In genomic region chr1:30525631-30525979, GRCh38 we compare ENCODE assay signal across 25 cellular contexts.
DNase-seq lines count a peak whose midpoint lies in the region; ATAC-seq and TF ChIP-seq lines count a peak whose summit lies in the region.
"Had no signal": no experiment of that assay in that cellular context is flagged by ENCODE, and none has a peak within 500 bp of the region (broad histone marks: within the 10 kb centered on the region; RNA-seq: fewer than 3 reads in every experiment).

No MANE protein-coding gene starts in this region.

- no peak overlapping the region for H3K4me3 Mint-ChIP-seq in natural killer cell treated with Interleukin-12 subunit alpha and Interleukin-12 subunit beta and Interleukin-15 and Interleukin-18, amount 100 ng/mL, for 72 hours
- H3K4me3 Mint-ChIP-seq in natural killer cell (no peak overlapping the region), osteocyte (ENCODE audit: unreplicated experiment) (no peak overlapping the region)
- H3K4me3 Mint-ChIP-seq: activated CD4-positive, alpha-beta T cell treated with anti-CD3 and anti-CD28 coated beads for 36 hours; activated CD8-positive, alpha-beta T cell treated with anti-CD3 and anti-CD28 coated beads, Interleukin-2, amount 10 ng/mL, durations not matched to agents 7 days and 5 days; activated T-cell treated with anti-CD3 and anti-CD28 coated beads, Interleukin-2, amount 50 U/mL, for 24 hours; brain; stimulated activated memory B cell treated with anti-CD40 and anti-IgM and Interleukin-4, amounts not matched to agents 10 μg/mL and 1 μg/mL and 100 μg/mL, for 72 hours had no signal

- no peak overlapping the region for H3K4me3 ChIP-seq in brain microvascular endothelial cell (ENCODE audit: low read depth, low read length)
- H3K4me3 ChIP-seq: K562, upper lobe of right lung had no signal

- no peaks in the 10 kb centered on the region for H3K4me1 Mint-ChIP-seq in natural killer cell treated with Interleukin-12 subunit alpha and Interleukin-12 subunit beta and Interleukin-15 and Interleukin-18, amount 100 ng/mL, for 72 hours (ENCODE audit: low read depth in 2 of 2)
- no peaks in the 10 kb centered on the region for H3K4me1 Mint-ChIP-seq in natural killer cell
- H3K4me1 Mint-ChIP-seq in osteocyte (ENCODE audit: unreplicated experiment) = no peaks in the 10 kb centered on the region
- H3K4me1 Mint-ChIP-seq: activated CD4-positive, alpha-beta T cell treated with anti-CD3 and anti-CD28 coated beads for 36 hours; stimulated activated memory B cell treated with anti-CD40 and anti-IgM and Interleukin-4, amounts not matched to agents 10 μg/mL and 1 μg/mL and 100 μg/mL, for 72 hours had no signal

- in situ Hi-C loops in brain microvascular endothelial cell (cut with HindIII; ENCODE audit: low pct_ligation_motif_present, low sequenced_read_pairs) = no loop called here

- DNase-seq in natural killer cell treated with Interleukin-12 subunit alpha and Interleukin-12 subunit beta and Interleukin-15 and Interleukin-18, amount 100 ng/mL, for 72 hours (ENCODE audit: low spot score) = peak; percentile 39
- DNase-seq in natural killer cell (no peak), brain microvascular endothelial cell (no peak), osteocyte (ENCODE audit: extremely low spot score, unreplicated experiment) (peak; percentile 68), NCI-H82 (lab: John Stamatoyannopoulos, UW) (no peak), NCI-H1930 (lab: John Stamatoyannopoulos, UW) (no peak)
- no peak for DNase-seq in stimulated activated CD4-positive, alpha-beta T cell treated with anti-CD3 and anti-CD28 coated beads, Interleukin-15, amount 100 ng/mL, for 24 hours
- DNase-seq: activated CD4-positive, alpha-beta T cell treated with anti-CD3 and anti-CD28 coated beads for 36 hours; activated CD8-positive, alpha-beta T cell treated with anti-CD3 and anti-CD28 coated beads, Interleukin-2, amount 10 ng/mL, durations not matched to agents 7 days and 5 days; activated naive CD4-positive, alpha-beta T cell treated with Interleukin-2 at 50 U/mL for 16 hours; activated T-cell treated with anti-CD3 and anti-CD28 coated beads, Interleukin-2, amount 50 U/mL, for 24 hours; Caco-2; GF-D8; glutamatergic neuron; H7; NCI-H1105 treated with DMSO at 0.1 percent for 48 hours; stimulated activated CD4-positive, alpha-beta T cell treated with anti-CD3 and anti-CD28 coated beads, Interleukin-4, amount 100 ng/mL, for 4 hours; T-helper 2 cell had no signal

- H3K27ac ChIP-seq in brain microvascular endothelial cell = peak overlapping the region; percentile 14
- H3K27ac ChIP-seq: C4-2B, upper lobe of right lung had no signal

- no peak overlapping the region for H3K27ac Mint-ChIP-seq in natural killer cell treated with Interleukin-12 subunit alpha and Interleukin-12 subunit beta and Interleukin-15 and Interleukin-18, amount 100 ng/mL, for 72 hours
- no peak overlapping the region for H3K27ac Mint-ChIP-seq in natural killer cell
- H3K27ac Mint-ChIP-seq in osteocyte (ENCODE audit: unreplicated experiment) = no peak overlapping the region
- H3K27ac Mint-ChIP-seq: activated CD4-positive, alpha-beta T cell treated with anti-CD3 and anti-CD28 coated beads for 36 hours; activated CD8-positive, alpha-beta T cell treated with anti-CD3 and anti-CD28 coated beads, Interleukin-2, amount 10 ng/mL, durations not matched to agents 7 days and 5 days; activated T-cell treated with anti-CD3 and anti-CD28 coated beads, Interleukin-2, amount 50 U/mL, for 24 hours; stimulated activated memory B cell treated with anti-CD40 and anti-IgM and Interleukin-4, amounts not matched to agents 10 μg/mL and 1 μg/mL and 100 μg/mL, for 72 hours had no signal

- H3K36me3 ChIP-seq in brain microvascular endothelial cell (replicated peaks) = no peaks in the 10 kb centered on the region
- H3K36me3 ChIP-seq: upper lobe of right lung had no signal

- no peaks in the 10 kb centered on the region for H3K27me3 ChIP-seq in brain microvascular endothelial cell (replicated peaks)
- H3K27me3 ChIP-seq: upper lobe of right lung had no signal

- intact Hi-C loops in natural killer cell (cut with micrococcal nuclease) = no loop called here

- H3K27me3 Mint-ChIP-seq in natural killer cell treated with Interleukin-12 subunit alpha and Interleukin-12 subunit beta and Interleukin-15 and Interleukin-18, amount 100 ng/mL, for 72 hours = peaks cover 24 to 32% of the 10 kb centered on the region in 2 donors
- peaks cover 15 to 17% of the 10 kb centered on the region in 2 donors for H3K27me3 Mint-ChIP-seq in natural killer cell (ENCODE audit: low read depth in 2 of 2)
- H3K27me3 Mint-ChIP-seq in osteocyte (ENCODE audit: unreplicated experiment) = no peaks in the 10 kb centered on the region

- H3K9me3 Mint-ChIP-seq in natural killer cell treated with Interleukin-12 subunit alpha and Interleukin-12 subunit beta and Interleukin-15 and Interleukin-18, amount 100 ng/mL, for 72 hours = no peaks in the 10 kb centered on the region
- H3K9me3 Mint-ChIP-seq in natural killer cell (no peaks in the 10 kb centered on the region), osteocyte (ENCODE audit: unreplicated experiment) (no peaks in the 10 kb centered on the region)
- H3K9me3 Mint-ChIP-seq: activated T-cell treated with anti-CD3 and anti-CD28 coated beads, Interleukin-2, amount 50 U/mL, for 24 hours had no signal

- no peak for ATAC-seq in natural killer cell treated with Interleukin-12 subunit alpha and Interleukin-12 subunit beta and Interleukin-15 and Interleukin-18, amount 100 ng/mL, for 72 hours
- ATAC-seq in natural killer cell = no peak
- ATAC-seq in HG02938 (IDR thresholded peaks at IDR 0.05; ENCODE audit: unreplicated experiment) = no peak
- ATAC-seq: activated CD4-positive, alpha-beta T cell treated with anti-CD3 and anti-CD28 coated beads for 36 hours; activated CD8-positive, alpha-beta T cell treated with anti-CD3 and anti-CD28 coated beads, Interleukin-2, amount 10 ng/mL, durations not matched to agents 7 days and 5 days; SK-N-SH treated with all-trans-retinoic acid at 6 μM for 48 hours; stimulated activated memory B cell treated with anti-CD40 and anti-IgM and Interleukin-4, amounts not matched to agents 10 μg/mL and 1 μg/mL and 100 μg/mL, for 72 hours had no signal

- TF ChIP-seq CTCF in natural killer cell (IDR thresholded peaks at IDR 0.05) (no peak), brain microvascular endothelial cell (IDR thresholded peaks at IDR 0.05; ENCODE audit: low read depth, low read length, missing control alignments) (no peak), osteocyte (IDR thresholded peaks at IDR 0.05) (no peak)

- H3K36me3 Mint-ChIP-seq in natural killer cell treated with Interleukin-12 subunit alpha and Interleukin-12 subunit beta and Interleukin-15 and Interleukin-18, amount 100 ng/mL, for 72 hours = no peaks in the 10 kb centered on the region
- no peaks in the 10 kb centered on the region for H3K36me3 Mint-ChIP-seq in natural killer cell
- no peaks in the 10 kb centered on the region for H3K36me3 Mint-ChIP-seq in osteocyte (ENCODE audit: unreplicated experiment)
- H3K36me3 Mint-ChIP-seq: brain; stimulated activated memory B cell treated with anti-CD40 and anti-IgM and Interleukin-4, amounts not matched to agents 10 μg/mL and 1 μg/mL and 100 μg/mL, for 72 hours had no signal

Comparison
In these comparisons a context has a peak if more than half of its experiments do, and no peak if none do; other contexts are left out.
1. DNase-seq: peak in natural killer cell treated with Interleukin-12 subunit alpha and Interleukin-12 subunit beta and Interleukin-15 and Interleukin-18, amount 100 ng/mL, for 72 hours (single experiment) and osteocyte (single experiment); none in natural killer cell (single experiment), brain microvascular endothelial cell (single experiment), NCI-H82 (single experiment), stimulated activated CD4-positive, alpha-beta T cell treated with anti-CD3 and anti-CD28 coated beads, Interleukin-15, amount 100 ng/mL, for 24 hours (single experiment) and NCI-H1930 (0 of 2).